In the genomic region with DNA sequence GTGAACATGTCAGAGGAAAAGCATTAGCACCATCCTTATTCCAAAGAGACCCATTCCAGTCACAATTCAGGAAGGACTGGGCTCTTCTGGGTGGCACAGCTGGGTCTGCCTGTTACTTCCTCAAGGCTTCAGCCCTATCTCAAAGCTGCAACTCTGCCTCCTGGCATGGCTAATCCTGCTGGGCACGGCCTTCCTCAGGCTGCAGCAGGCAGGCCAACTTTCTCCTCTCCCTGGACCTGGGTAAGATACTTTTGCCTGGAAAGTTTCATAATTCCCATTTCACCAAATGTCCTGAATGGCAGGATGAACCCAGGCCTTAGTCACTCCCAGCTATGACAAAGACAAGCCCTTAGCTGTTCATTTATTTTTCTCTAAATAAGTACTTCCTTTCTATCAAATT, we compare ENCODE assay signal across 22 cellular contexts.
"Had no signal": no experiment of that assay in that cellular context is flagged by ENCODE, and none has a peak within 500 bp of the region (broad histone marks: within the 10 kb centered on the region; RNA-seq: fewer than 3 reads in every experiment).

No MANE protein-coding gene starts in this region.

- H3K4me1 ChIP-seq: body of pancreas, foreskin keratinocyte had no signal

- H3K4me3 Mint-ChIP-seq: activated B cell treated with CpG ODN at 0.5 μM for 24 hours; activated CD4-positive, alpha-beta memory T cell treated with anti-CD3 and anti-CD28 coated beads for 36 hours; activated naive CD8-positive, alpha-beta T cell treated with anti-CD3 and anti-CD28 coated beads, Interleukin-2, amount 10 ng/mL, durations not matched to agents 7 days and 5 days; activated T-helper 1 cell treated with anti-CD3 and anti-CD28 coated beads, Interleukin-12 subunit alpha, Interleukin-12 subunit beta, Interleukin-2, Interleukin-4 antibody, amounts not matched to agents 30 ng/mL and 10 ng/mL and 1 ng/mL, durations not matched to agents 14 hours and 24 hours and 36 hours; effector memory CD8-positive, alpha-beta T cell; T-helper 2 cell treated with Interferon-gamma antibody and Interleukin-4, amounts not matched to agents 5 μg/mL and 100 μg/mL, for 36 hours had no signal

- ATAC-seq: body of pancreas; effector memory CD8-positive, alpha-beta T cell; foreskin keratinocyte; left lobe of liver; psoas muscle; right cardiac atrium had no signal

- H3K27me3 ChIP-seq: body of pancreas, esophagus squamous epithelium, foreskin keratinocyte, ovary, tibial artery had no signal

- H3K36me3 ChIP-seq: ovary had no signal

- FAIRE-seq: islet of Langerhans, urothelium cell line had no signal

- H3K27ac ChIP-seq: body of pancreas, foreskin keratinocyte, ovary, psoas muscle, tibial artery had no signal

- H3K9me3 Mint-ChIP-seq: activated B cell treated with CpG ODN at 0.5 μM for 24 hours; activated CD4-positive, alpha-beta memory T cell treated with anti-CD3 and anti-CD28 coated beads for 36 hours; activated naive CD8-positive, alpha-beta T cell treated with anti-CD3 and anti-CD28 coated beads, Interleukin-2, amount 10 ng/mL, durations not matched to agents 7 days and 5 days; activated T-helper 1 cell treated with anti-CD3 and anti-CD28 coated beads, Interleukin-12 subunit alpha, Interleukin-12 subunit beta, Interleukin-2, Interleukin-4 antibody, amounts not matched to agents 30 ng/mL and 10 ng/mL and 1 ng/mL, durations not matched to agents 14 hours and 24 hours and 36 hours; effector memory CD8-positive, alpha-beta T cell; T-helper 2 cell treated with Interferon-gamma antibody and Interleukin-4, amounts not matched to agents 5 μg/mL and 100 μg/mL, for 36 hours had no signal

- H3K27ac Mint-ChIP-seq: activated B cell treated with CpG ODN at 0.5 μM for 24 hours; activated CD4-positive, alpha-beta memory T cell treated with anti-CD3 and anti-CD28 coated beads for 36 hours; activated naive CD8-positive, alpha-beta T cell treated with anti-CD3 and anti-CD28 coated beads, Interleukin-2, amount 10 ng/mL, durations not matched to agents 7 days and 5 days; activated T-helper 1 cell treated with anti-CD3 and anti-CD28 coated beads, Interleukin-12 subunit alpha, Interleukin-12 subunit beta, Interleukin-2, Interleukin-4 antibody, amounts not matched to agents 30 ng/mL and 10 ng/mL and 1 ng/mL, durations not matched to agents 14 hours and 24 hours and 36 hours; effector memory CD8-positive, alpha-beta T cell; T-helper 2 cell treated with Interferon-gamma antibody and Interleukin-4, amounts not matched to agents 5 μg/mL and 100 μg/mL, for 36 hours had no signal

- DNase-seq: activated B cell treated with CpG ODN at 0.5 μM for 24 hours; activated CD4-positive, alpha-beta memory T cell treated with anti-CD3 and anti-CD28 coated beads for 36 hours; activated CD4-positive, alpha-beta T cell treated with anti-CD3 and anti-CD28 coated beads for 4 hours; activated naive CD8-positive, alpha-beta T cell treated with anti-CD3 and anti-CD28 coated beads, Interleukin-2, amount 10 ng/mL, durations not matched to agents 7 days and 5 days; activated T-cell treated with anti-CD3 and anti-CD28 coated beads for 4 hours; body of pancreas; effector memory CD8-positive, alpha-beta T cell; esophagus squamous epithelium; foreskin keratinocyte; hippocampal formation; mammary epithelial cell; ovary; psoas muscle; right cardiac atrium; stimulated activated naive CD4-positive, alpha-beta T cell treated with Interleukin-2 at 50 U/mL for 16 hours; substantia nigra; tibial artery had no signal

- H3K4me3 ChIP-seq: body of pancreas, esophagus squamous epithelium, ovary, psoas muscle, tibial artery had no signal

- H3K9me3 ChIP-seq: body of pancreas, esophagus squamous epithelium, ovary, psoas muscle, tibial artery had no signal

- H3K27me3 Mint-ChIP-seq: activated B cell treated with CpG ODN at 0.5 μM for 24 hours; activated CD4-positive, alpha-beta memory T cell treated with anti-CD3 and anti-CD28 coated beads for 36 hours; activated naive CD8-positive, alpha-beta T cell treated with anti-CD3 and anti-CD28 coated beads, Interleukin-2, amount 10 ng/mL, durations not matched to agents 7 days and 5 days; effector memory CD8-positive, alpha-beta T cell had no signal
